ENCODE assay signal across 2 cellular contexts in genomic region chr17:27919120-27919519, GRCh38.
A peak's percentile ranks its signal among the peaks of the same experiment; 100 is the strongest.
TF ChIP-seq lines count a peak whose summit lies in the region.

No MANE protein-coding gene starts in this region.

TF ChIP-seq in HepG2, 621 proteins besides CTCF, POLR2A, EP300 and RAD21 (continues in another document):
- TF ChIP-seq MBNL3 (CRISPR knock-in tag; conservative IDR thresholded peaks at IDR 0.05) (no peak), HMG20B (CRISPR knock-in tag; conservative IDR thresholded peaks at IDR 0.05) (no peak), MATR3 (CRISPR knock-in tag; IDR thresholded peaks at IDR 0.05) (no peak), EED (CRISPR knock-in tag; IDR thresholded peaks at IDR 0.05) (no peak), GPN1 (CRISPR knock-in tag; IDR thresholded peaks at IDR 0.05; ENCODE audit: borderline replicate concordance) (no peak), YEATS2 (CRISPR knock-in tag; IDR thresholded peaks at IDR 0.05; ENCODE audit: borderline replicate concordance) (no peak), NFAT5 (CRISPR knock-in tag; IDR thresholded peaks at IDR 0.05) (no peak), KIAA2018 (CRISPR knock-in tag; IDR thresholded peaks at IDR 0.05; ENCODE audit: borderline replicate concordance) (no peak), ZNF792 (CRISPR knock-in tag; IDR thresholded peaks at IDR 0.05) (no peak), ZNF777 (CRISPR knock-in tag; IDR thresholded peaks at IDR 0.05) (no peak), GTF3A (CRISPR knock-in tag; conservative IDR thresholded peaks at IDR 0.05) (no peak), ATF7 (IDR thresholded peaks at IDR 0.05) (no peak), ATF7 (CRISPR knock-in tag; IDR thresholded peaks at IDR 0.05) (no peak), ZNF282 (IDR thresholded peaks at IDR 0.05; ENCODE audit: partially characterized antibody) (no peak), ZNF17 (CRISPR knock-in tag; IDR thresholded peaks at IDR 0.05) (no peak), ZSCAN22 (CRISPR knock-in tag; IDR thresholded peaks at IDR 0.05) (no peak), HOXD1 (CRISPR knock-in tag; IDR thresholded peaks at IDR 0.05) (no peak), PHF21A (CRISPR knock-in tag; IDR thresholded peaks at IDR 0.05) (no peak)

TF ChIP-seq in K562, 482 proteins besides CTCF, POLR2A, EP300 and RAD21:
- 0 out of 2 replicates have a peak, but pooled peaks have one; percentile 7 for TF ChIP-seq NFIC (IDR thresholded peaks at IDR 0.05)
- TF ChIP-seq CEBPG (CRISPR knock-in tag; IDR thresholded peaks at IDR 0.05): no peak
- TF ChIP-seq CEBPG (tag; conservative IDR thresholded peaks at IDR 0.05 in 1 of 2, IDR thresholded peaks at IDR 0.05 in 1 of 2): 0 out of 4 replicates have a peak, but pooled peaks of 1 of the 2 experiments have one; percentile 26
- TF ChIP-seq OTX1 (CRISPR knock-in tag; IDR thresholded peaks at IDR 0.05): no peak
- TF ChIP-seq ZNF146 (CRISPR knock-in tag; IDR thresholded peaks at IDR 0.05; ENCODE audit: unreplicated experiment): no peak
- no peak for TF ChIP-seq ZFPM2 (CRISPR knock-in tag; IDR thresholded peaks at IDR 0.05)
- TF ChIP-seq SRF (CRISPR knock-in tag; IDR thresholded peaks at IDR 0.05): peak in 1 of 2 experiments; percentile 76; a peak in 1 of 4 replicates
- TF ChIP-seq ZBTB40 (IDR thresholded peaks at IDR 0.05): no peak
- TF ChIP-seq ZBTB40 (CRISPR knock-in tag; IDR thresholded peaks at IDR 0.05): no peak
